Comparison of ENCODE assay signal across 17 cellular contexts in genomic region chr20:17889226-17889625, GRCh38.
DNase-seq lines count a peak whose midpoint lies in the region; ATAC-seq, FAIRE-seq and TF ChIP-seq lines count a peak whose summit lies in the region.
"Had no signal": no experiment of that assay in that cellular context is flagged by ENCODE, and none has a peak within 500 bp of the region (broad histone marks: within the 10 kb centered on the region; RNA-seq: fewer than 3 reads in every experiment).

No MANE protein-coding gene starts in this region.

- no peak overlapping the region for H2AFZ ChIP-seq in keratinocyte (ENCODE audit: control insufficient read depth, low read length)

- dilution Hi-C loops in keratinocyte (cut with MboI; ENCODE audit: extremely low pct_ligation_motif_present, low sequenced_read_pairs): no loop called here

- H3K27me3 ChIP-seq in BE2C (no peaks in the 10 kb centered on the region), body of pancreas (no peaks in the 10 kb centered on the region), keratinocyte (ENCODE audit: control insufficient read depth, extremely low read depth, insufficient read depth, low read length) (no peaks in the 10 kb centered on the region)

- no peaks in the 10 kb centered on the region for H3K36me3 ChIP-seq in BE2C
- no peaks in the 10 kb centered on the region for H3K36me3 ChIP-seq in body of pancreas (replicated peaks in 1 of 2; ENCODE audit: insufficient read depth in 1 of 2, low read depth in 2 of 2)
- H3K36me3 ChIP-seq in keratinocyte (ENCODE audit: control insufficient read depth in 2 of 2, extremely low read depth in 1 of 2, insufficient read depth in 2 of 2, low read length in 2 of 2): no peaks in the 10 kb centered on the region

- CTCF ChIA-PET in RWPE1 (lab: Yijun Ruan, JAX): no interaction called here

- TF ChIP-seq CTCF in BE2C (IDR thresholded peaks at IDR 0.05; ENCODE audit: low read depth, low read length): 0 out of 2 replicates have a peak, but pooled peaks have one; percentile 8
- TF ChIP-seq CTCF in body of pancreas (IDR thresholded peaks at IDR 0.05): peak in 3 of 7 experiments; percentile 23 to 39 (median 26)
- no peak for TF ChIP-seq CTCF in keratinocyte (optimal IDR thresholded peaks at IDR 0.05 in 1 of 3, IDR thresholded peaks at IDR 0.05 in 1 of 3, conservative IDR thresholded peaks at IDR 0.05 in 1 of 3; ENCODE audit: extremely low read depth in 1 of 3, insufficient read depth in 2 of 3, low read length in 3 of 3)
- TF ChIP-seq CTCF in RWPE1 (conservative IDR thresholded peaks at IDR 0.05; ENCODE audit: low read depth): no peak

- no peak overlapping the region for H3K4me2 ChIP-seq in keratinocyte (ENCODE audit: control insufficient read depth, extremely low read depth, insufficient read depth, low read depth, low read length)

- peak; percentile 78 for ATAC-seq in body of pancreas
- ATAC-seq: activated CD8-positive, alpha-beta memory T cell treated with anti-CD3 and anti-CD28 coated beads, Interleukin-2, amount 10 ng/mL, durations not matched to agents 7 days and 5 days; WTC11 had no signal

- no peaks in the 10 kb centered on the region for H3K9me1 ChIP-seq in keratinocyte (ENCODE audit: control insufficient read depth, extremely low read depth, insufficient read depth, low read length)

- WGBS in body of pancreas, 2 donors: 72 to 100% methylated on average over 1 of the region's 1 CpG

- H3K27ac ChIP-seq in body of pancreas (no peak overlapping the region), keratinocyte (ENCODE audit: control insufficient read depth, insufficient read depth, low read length) (no peak overlapping the region), RWPE1 (no peak overlapping the region)

- H3K9me3 ChIP-seq in BE2C (no peaks in the 10 kb centered on the region; the same call in 1 of the 2 replicates), body of pancreas (no peaks in the 10 kb centered on the region), keratinocyte (ENCODE audit: control insufficient read depth, low read depth, low read length) (peaks cover 21% of the 10 kb centered on the region)

- peak; percentile 48 for FAIRE-seq in keratinocyte (lab: Jason Lieb, UNC)
- FAIRE-seq: frontal cortex had no signal

- H3K4me1 ChIP-seq in BE2C (no peaks in the 10 kb centered on the region), body of pancreas (no peaks in the 10 kb centered on the region), keratinocyte (ENCODE audit: control insufficient read depth, extremely low read depth, insufficient read depth, low read length) (peaks cover 17% of the 10 kb centered on the region)

- no peak overlapping the region for H3K9ac ChIP-seq in keratinocyte (ENCODE audit: control insufficient read depth, extremely low read depth, insufficient read depth, low read length)

- H4K20me1 ChIP-seq in keratinocyte (ENCODE audit: control insufficient read depth, extremely low read depth, insufficient read depth, low read length): no peaks in the 10 kb centered on the region

- DNase-seq in BE2C: no peak
- DNase-seq in HT-29 (ENCODE audit: low spot score): peak; percentile 25
- no peak for DNase-seq in body of pancreas
- DNase-seq in keratinocyte (ENCODE audit: low read depth, low spot score): no peak
- DNase-seq in stimulated activated CD4-positive, alpha-beta T cell treated with anti-CD3 and anti-CD28 coated beads, Interleukin-1b, Interleukin-23, amount 100 ng/mL, for 48 hours: no peak
- no peak for DNase-seq in hypothalamus (lab: John Stamatoyannopoulos, UW)
- no peak for DNase-seq in RWPE1 (ENCODE audit: low spot score)
- no peak for DNase-seq in activated effector memory CD4-positive, alpha-beta T cell treated with Interleukin-2 at 50 U/mL for 16 hours
- DNase-seq: activated CD8-positive, alpha-beta memory T cell treated with anti-CD3 and anti-CD28 coated beads, Interleukin-2, amount 10 ng/mL, durations not matched to agents 7 days and 5 days; activated gamma-delta T cell; MV-4-11; NCI-H2081 treated with DMSO at 0.1 percent for 48 hours; NCI-H69; retina; T-helper 1 cell had no signal

- TF ChIP-seq POLR2A in body of pancreas (IDR thresholded peaks at IDR 0.05): no peak

- H3K4me3 ChIP-seq in BE2C (ENCODE audit: low read depth, low read length) (no peak overlapping the region), body of pancreas (no peak overlapping the region), keratinocyte (ENCODE audit: control insufficient read depth in 2 of 3, extremely low read depth in 1 of 3, insufficient read depth in 2 of 3, low read depth in 1 of 3, low read length in 3 of 3) (no peak overlapping the region)

- POLR2A ChIA-PET in RWPE1 (lab: Yijun Ruan, JAX; ENCODE audit: low non-redundant PET): no interaction called here

- H3K79me2 ChIP-seq in keratinocyte (ENCODE audit: control insufficient read depth, insufficient read depth, low read length): no peaks in the 10 kb centered on the region

- intact Hi-C loops in body of pancreas (cut with DNase I): no loop called here
